ENCODE assay signal across 21 cellular contexts in the genomic region with DNA sequence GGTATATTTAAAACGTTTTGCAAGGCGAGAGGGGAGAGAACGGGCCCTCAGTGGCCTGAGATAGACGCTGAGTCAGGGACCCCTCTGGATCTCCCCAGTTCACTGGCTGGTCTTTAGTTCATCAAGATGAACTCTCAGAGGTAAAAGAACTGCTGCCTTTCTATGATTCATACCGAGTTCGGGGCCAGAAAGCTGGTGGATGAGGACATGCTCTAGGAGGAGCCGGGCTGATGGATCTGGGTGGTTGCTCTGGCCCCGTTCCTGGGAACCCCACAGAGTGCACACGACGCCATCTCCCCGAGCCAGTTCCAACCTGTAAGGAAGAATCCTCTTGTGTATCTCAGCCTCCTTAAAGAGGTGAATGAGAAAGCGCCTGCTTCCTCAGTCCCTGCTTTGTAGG.
DNase-seq lines count a peak whose midpoint lies in the region; ATAC-seq, FAIRE-seq and TF ChIP-seq lines count a peak whose summit lies in the region.
"Had no signal": no experiment of that assay in that cellular context is flagged by ENCODE, and none has a peak within 500 bp of the region (broad histone marks: within the 10 kb centered on the region; RNA-seq: fewer than 3 reads in every experiment).

No MANE protein-coding gene starts in this region.

- CTCF ChIA-PET in WTC11 (lab: Charles Lee): no interaction called here
- CTCF ChIA-PET in MCF 10A (lab: Yijun Ruan, JAX): no interaction called here

- H3K27me3 ChIP-seq in neural progenitor cell: peaks cover 61% of the 10 kb centered on the region

- H3K36me3 ChIP-seq in ES-I3 (ENCODE audit: insufficient read depth, low read length): no peaks in the 10 kb centered on the region
- H3K36me3 ChIP-seq in neural progenitor cell: no peaks in the 10 kb centered on the region
- H3K36me3 ChIP-seq: BLaER1 had no signal

- H3K9me3 Mint-ChIP-seq in WTC11 (peaks cover 11% of the 10 kb centered on the region), glutamatergic neuron (ENCODE audit: unreplicated experiment) (peaks cover 9% of the 10 kb centered on the region), neural progenitor cell (peaks cover 14% of the 10 kb centered on the region), MCF 10A (ENCODE audit: unreplicated experiment) (peaks cover 5% of the 10 kb centered on the region)
- no peaks in the 10 kb centered on the region for H3K9me3 Mint-ChIP-seq in T-helper 2 cell treated with Interferon-gamma antibody and Interleukin-4, amounts not matched to agents 5 μg/mL and 100 μg/mL, for 36 hours

- H3K9me3 ChIP-seq in ES-I3 (ENCODE audit: control insufficient read depth, insufficient read depth, low read length) (0 out of 2 replicates have a peak, but pooled peaks cover 3% of the 10 kb centered on the region), neural progenitor cell (ENCODE audit: low read depth) (no peaks in the 10 kb centered on the region)

- no peak for ATAC-seq in WTC11
- ATAC-seq: GM12878, HepG2 had no signal

- no peak overlapping the region for H3K27ac Mint-ChIP-seq in WTC11
- no peak overlapping the region for H3K27ac Mint-ChIP-seq in glutamatergic neuron (ENCODE audit: unreplicated experiment)
- H3K27ac Mint-ChIP-seq in neural progenitor cell: no peak overlapping the region
- H3K27ac Mint-ChIP-seq in T-helper 2 cell treated with Interferon-gamma antibody and Interleukin-4, amounts not matched to agents 5 μg/mL and 100 μg/mL, for 36 hours: no peak overlapping the region
- no peak overlapping the region for H3K27ac Mint-ChIP-seq in MCF 10A (ENCODE audit: low read depth, unreplicated experiment)
- H3K27ac Mint-ChIP-seq: CD4-positive, alpha-beta memory T cell had no signal

- TF ChIP-seq POLR2A in erythroblast (IDR thresholded peaks at IDR 0.05; ENCODE audit: low read length): no peak

- H3K4me3 Mint-ChIP-seq in WTC11: peak overlapping the region; percentile 72
- peak overlapping the region; percentile 52 for H3K4me3 Mint-ChIP-seq in glutamatergic neuron (ENCODE audit: unreplicated experiment)
- H3K4me3 Mint-ChIP-seq in neural progenitor cell: peak overlapping the region; percentile 67
- H3K4me3 Mint-ChIP-seq in T-helper 2 cell treated with Interferon-gamma antibody and Interleukin-4, amounts not matched to agents 5 μg/mL and 100 μg/mL, for 36 hours: no peak overlapping the region
- H3K4me3 Mint-ChIP-seq in MCF 10A (ENCODE audit: unreplicated experiment): no peak overlapping the region
- H3K4me3 Mint-ChIP-seq: CD4-positive, alpha-beta memory T cell had no signal

- TF ChIP-seq CTCF in WTC11 (IDR thresholded peaks at IDR 0.05) (no peak), glutamatergic neuron (IDR thresholded peaks at IDR 0.05; ENCODE audit: partially characterized antibody, unreplicated experiment) (no peak), neural progenitor cell (IDR thresholded peaks at IDR 0.05) (no peak), MCF 10A (IDR thresholded peaks at IDR 0.05; ENCODE audit: unreplicated experiment) (no peak)

- no peak overlapping the region for H3K4me3 ChIP-seq in neural progenitor cell
- H3K4me3 ChIP-seq: BLaER1, GM12878 had no signal

- no peak for DNase-seq in WTC11 (ENCODE audit: low spot score)
- no peak for DNase-seq in glutamatergic neuron
- no peak for DNase-seq in neural progenitor cell (ENCODE audit: low spot score)
- DNase-seq in RCC 7860 (ENCODE audit: low spot score): no peak
- DNase-seq in erythroblast (lab: John Stamatoyannopoulos, UW): no peak
- no peak for DNase-seq in T-helper 2 cell treated with Interferon-gamma antibody and Interleukin-4, amounts not matched to agents 5 μg/mL and 100 μg/mL, for 36 hours (ENCODE audit: low spot score)
- no peak for DNase-seq in MCF 10A (ENCODE audit: unreplicated experiment)
- DNase-seq: CD4-positive, alpha-beta memory T cell; KBM-7; MV-4-11; NCI-H1694 treated with DMSO at 0.1 percent for 48 hours; NCI-H2107; NCI-H2227 treated with DMSO at 0.1 percent for 48 hours; NCI-H524; NCI-H82; OCI-M1; SIG-M5 had no signal

- no peak overlapping the region for H3K27ac ChIP-seq in neural progenitor cell
- H3K27ac ChIP-seq: BLaER1 had no signal

- H3K27me3 Mint-ChIP-seq in WTC11 (ENCODE audit: low read depth): peaks cover 69% of the 10 kb centered on the region
- peaks cover 17% of the 10 kb centered on the region for H3K27me3 Mint-ChIP-seq in glutamatergic neuron (ENCODE audit: unreplicated experiment)
- H3K27me3 Mint-ChIP-seq in neural progenitor cell (ENCODE audit: insufficient read depth, low read depth): peaks cover 7% of the 10 kb centered on the region
- H3K27me3 Mint-ChIP-seq in T-helper 2 cell treated with Interferon-gamma antibody and Interleukin-4, amounts not matched to agents 5 μg/mL and 100 μg/mL, for 36 hours (ENCODE audit: low read depth): peaks cover 22% of the 10 kb centered on the region
- H3K27me3 Mint-ChIP-seq in MCF 10A (ENCODE audit: insufficient read depth, unreplicated experiment): no peaks in the 10 kb centered on the region

- POLR2A ChIA-PET in WTC11 (lab: Charles Lee): no interaction called here
- POLR2A ChIA-PET in MCF 10A (lab: Yijun Ruan, JAX): no interaction called here

- H3K4me1 ChIP-seq in ES-I3 (ENCODE audit: insufficient read depth, low read length): no peaks in the 10 kb centered on the region
- peaks cover 9% of the 10 kb centered on the region for H3K4me1 ChIP-seq in neural progenitor cell

- FAIRE-seq in RCC 7860 (lab: Jason Lieb, UNC): no peak
- FAIRE-seq: GM12878, HepG2 had no signal

- no peak overlapping the region for H2AFZ ChIP-seq in neural progenitor cell (replicated peaks)

- no peak overlapping the region for H3K4me2 ChIP-seq in neural progenitor cell

- no TSS peak for BruUV-seq in MCF 10A (replicated peaks; lab: Mats Ljungman, UMichigan)

- H3K36me3 Mint-ChIP-seq in WTC11 (no peaks in the 10 kb centered on the region), glutamatergic neuron (ENCODE audit: unreplicated experiment) (peaks cover 15% of the 10 kb centered on the region), neural progenitor cell (peaks cover 1% of the 10 kb centered on the region), MCF 10A (ENCODE audit: insufficient read depth, unreplicated experiment) (no peaks in the 10 kb centered on the region)
- H3K36me3 Mint-ChIP-seq in T-helper 2 cell treated with Interferon-gamma antibody and Interleukin-4, amounts not matched to agents 5 μg/mL and 100 μg/mL, for 36 hours (ENCODE audit: low read depth): no peaks in the 10 kb centered on the region
- H3K36me3 Mint-ChIP-seq: CD4-positive, alpha-beta memory T cell had no signal

- intact Hi-C loops in MCF 10A (cut with micrococcal nuclease): no loop called here

- H3K79me2 ChIP-seq in neural progenitor cell (ENCODE audit: low read depth): no peaks in the 10 kb centered on the region

- H3F3A ChIP-seq in neural progenitor cell (ENCODE audit: low read depth): no peaks in the 10 kb centered on the region

- H3K4me1 Mint-ChIP-seq in WTC11: peaks cover 7% of the 10 kb centered on the region
- H3K4me1 Mint-ChIP-seq in glutamatergic neuron (ENCODE audit: low read depth, unreplicated experiment): peaks cover 2% of the 10 kb centered on the region
- H3K4me1 Mint-ChIP-seq in neural progenitor cell: peaks cover 4% of the 10 kb centered on the region
- peaks cover 3% of the 10 kb centered on the region for H3K4me1 Mint-ChIP-seq in T-helper 2 cell treated with Interferon-gamma antibody and Interleukin-4, amounts not matched to agents 5 μg/mL and 100 μg/mL, for 36 hours (ENCODE audit: low read depth)
- H3K4me1 Mint-ChIP-seq in MCF 10A (ENCODE audit: insufficient read depth, unreplicated experiment): no peaks in the 10 kb centered on the region

- no peaks in the 10 kb centered on the region for H4K20me1 ChIP-seq in neural progenitor cell (ENCODE audit: low read depth)
- H4K20me1 ChIP-seq: BLaER1 had no signal

- H3K9ac ChIP-seq in ES-I3 (ENCODE audit: low read depth, low read length): peak overlapping the region; percentile 47; the same call in 1 of the 2 replicates
- no peak overlapping the region for H3K9ac ChIP-seq in neural progenitor cell
- H3K9ac ChIP-seq: BLaER1 had no signal

TF ChIP-seq in WTC11, 78 proteins besides CTCF, POLR2A, EP300 and RAD21 (continues in another document):
- TF ChIP-seq, protein P1, sequence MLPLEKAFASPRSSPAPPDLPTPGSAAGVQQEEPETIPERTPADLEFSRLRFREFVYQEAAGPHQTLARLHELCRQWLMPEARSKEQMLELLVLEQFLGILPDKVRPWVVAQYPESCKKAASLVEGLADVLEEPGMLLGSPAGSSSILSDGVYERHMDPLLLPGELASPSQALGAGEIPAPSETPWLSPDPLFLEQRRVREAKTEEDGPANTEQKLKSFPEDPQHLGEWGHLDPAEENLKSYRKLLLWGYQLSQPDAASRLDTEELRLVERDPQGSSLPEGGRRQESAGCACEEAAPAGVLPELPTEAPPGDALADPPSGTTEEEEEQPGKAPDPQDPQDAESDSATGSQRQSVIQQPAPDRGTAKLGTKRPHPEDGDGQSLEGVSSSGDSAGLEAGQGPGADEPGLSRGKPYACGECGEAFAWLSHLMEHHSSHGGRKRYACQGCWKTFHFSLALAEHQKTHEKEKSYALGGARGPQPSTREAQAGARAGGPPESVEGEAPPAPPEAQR (CRISPR knock-in tag; IDR thresholded peaks at IDR 0.05): no peak
- TF ChIP-seq NR2C2 (CRISPR knock-in tag; IDR thresholded peaks at IDR 0.05) (no peak), KAT7 (CRISPR knock-in tag; IDR thresholded peaks at IDR 0.05; ENCODE audit: borderline replicate concordance) (no peak)

Comparison
In these comparisons a context has a peak if more than half of its experiments do, and no peak if none do; other contexts are left out.
1. H3K4me3 Mint-ChIP-seq: peak in WTC11 (single experiment), glutamatergic neuron (single experiment) and neural progenitor cell (single experiment); none in T-helper 2 cell treated with Interferon-gamma antibody and Interleukin-4, amounts not matched to agents 5 μg/mL and 100 μg/mL, for 36 hours (single experiment) and MCF 10A (single experiment).